ENCODE assay signal across 1 cellular context in genomic region chr17:32006957-32007462, GRCh38.
TF ChIP-seq lines count a peak whose summit lies in the region.

LRRC37B (plus strand) TSS chr17:32007383; CDS start chr17:32021393, 14,010 bp downstream.

TF ChIP-seq in HEK293, 187 proteins besides CTCF, POLR2A, EP300 and RAD21 (continued from another document and continues in another):
- no peak for TF ChIP-seq ZNF18 (tag by site-specific recombination; IDR thresholded peaks at IDR 0.05)
- TF ChIP-seq ZNF521 (tag by site-specific recombination; IDR thresholded peaks at IDR 0.05): no peak
- no peak for TF ChIP-seq ATF2 (tag by site-specific recombination; IDR thresholded peaks at IDR 0.05; ENCODE audit: low read depth)
- no peak for TF ChIP-seq GLI4 (tag by site-specific recombination; IDR thresholded peaks at IDR 0.05)
- TF ChIP-seq ZNF664 (tag by site-specific recombination; IDR thresholded peaks at IDR 0.05): no peak
- no peak for TF ChIP-seq BCL11B (tag by site-specific recombination; IDR thresholded peaks at IDR 0.05; ENCODE audit: low read depth)
- TF ChIP-seq ZNF138 (tag by site-specific recombination; IDR thresholded peaks at IDR 0.05; ENCODE audit: borderline replicate concordance): 0 out of 2 replicates have a peak, but pooled peaks have one; percentile 15
- TF ChIP-seq ZNF488 (tag by site-specific recombination; IDR thresholded peaks at IDR 0.05): no peak
- peak; percentile 88 for TF ChIP-seq ZBTB26 (tag by site-specific recombination; optimal IDR thresholded peaks at IDR 0.05)
- no peak for TF ChIP-seq ZNF48 (tag by site-specific recombination; IDR thresholded peaks at IDR 0.05)
- TF ChIP-seq ELK4 (IDR thresholded peaks at IDR 0.05; ENCODE audit: borderline replicate concordance, low read depth, low read length): no peak
- peak; percentile 80 for TF ChIP-seq KLF17 (tag by site-specific recombination; IDR thresholded peaks at IDR 0.05)
- TF ChIP-seq GLIS1 (tag by site-specific recombination; IDR thresholded peaks at IDR 0.05): 0 out of 2 replicates have a peak, but pooled peaks have one; percentile 31
- TF ChIP-seq ZNF324 (tag by site-specific recombination; IDR thresholded peaks at IDR 0.05): no peak
- TF ChIP-seq ZNF777 (tag by site-specific recombination; IDR thresholded peaks at IDR 0.05; ENCODE audit: borderline replicate concordance): no peak
- no peak for TF ChIP-seq ZNF623 (tag by site-specific recombination; IDR thresholded peaks at IDR 0.05)
- no peak for TF ChIP-seq ZNF16 (tag by site-specific recombination; IDR thresholded peaks at IDR 0.05; ENCODE audit: low read depth)
- TF ChIP-seq ZNF416 (tag by site-specific recombination; IDR thresholded peaks at IDR 0.05): no peak
- no peak; the same call in 1 of the 2 replicates for TF ChIP-seq ZBTB44 (tag by site-specific recombination; IDR thresholded peaks at IDR 0.05)
- no peak for TF ChIP-seq HOXD13 (CRISPR knock-in tag; IDR thresholded peaks at IDR 0.05; ENCODE audit: borderline replicate concordance)
- TF ChIP-seq ZNF404 (tag by site-specific recombination; IDR thresholded peaks at IDR 0.05): no peak
- no peak for TF ChIP-seq ZNF311 (tag by site-specific recombination; IDR thresholded peaks at IDR 0.05; ENCODE audit: borderline replicate concordance)
- TF ChIP-seq PATZ1 (tag by site-specific recombination; IDR thresholded peaks at IDR 0.05): peak; percentile 87
- TF ChIP-seq ZNF561 (tag by site-specific recombination; IDR thresholded peaks at IDR 0.05; ENCODE audit: borderline replicate concordance): peak; percentile 70
- no peak for TF ChIP-seq ZNF624 (tag by site-specific recombination; IDR thresholded peaks at IDR 0.05)
- TF ChIP-seq ZNF704 (tag by site-specific recombination; IDR thresholded peaks at IDR 0.05): no peak
- no peak for TF ChIP-seq ZNF24 (tag by site-specific recombination; IDR thresholded peaks at IDR 0.05)
- TF ChIP-seq HIC1 (tag by site-specific recombination; IDR thresholded peaks at IDR 0.05): no peak
- peak; percentile 7; the same call in 1 of the 2 replicates for TF ChIP-seq SCRT2 (tag by site-specific recombination; IDR thresholded peaks at IDR 0.05)
- TF ChIP-seq ZSCAN23 (tag by site-specific recombination; IDR thresholded peaks at IDR 0.05): no peak
- TF ChIP-seq ZNF26 (tag by site-specific recombination; IDR thresholded peaks at IDR 0.05): no peak
- no peak for TF ChIP-seq ZNF211 (tag by site-specific recombination; IDR thresholded peaks at IDR 0.05; ENCODE audit: low read depth)
- TF ChIP-seq ZNF544 (tag by site-specific recombination; IDR thresholded peaks at IDR 0.05): no peak
- TF ChIP-seq OVOL3 (tag by site-specific recombination; IDR thresholded peaks at IDR 0.05): no peak
- no peak for TF ChIP-seq ZNF571 (tag by site-specific recombination; IDR thresholded peaks at IDR 0.05)
- TF ChIP-seq ZNF114 (tag by site-specific recombination; IDR thresholded peaks at IDR 0.05): no peak
- TF ChIP-seq SP7 (tag by site-specific recombination; IDR thresholded peaks at IDR 0.05): peak; percentile 64; the same call in 1 of the 2 replicates
- TF ChIP-seq ZBTB7A (tag by site-specific recombination; IDR thresholded peaks at IDR 0.05; ENCODE audit: low read depth): peak; percentile 81; the same call in 1 of the 2 replicates
